8 cellular contexts compared by ENCODE assay signal in genomic region chr12:6465467-6466183, GRCh38. TPM values are rescaled to one million over a fixed set of nuclear protein-coding genes. Genes with fewer than 3 reads are reported as not detected.
A peak's percentile ranks its signal among the peaks of the same experiment; 100 is the strongest.
DNase-seq lines count a peak whose midpoint lies in the region; ATAC-seq, FAIRE-seq and TF ChIP-seq lines count a peak whose summit lies in the region.

No MANE protein-coding gene starts in this region.

- peaks cover 16 to 45% of the 10 kb centered on the region in 2 experiments for H3K79me1 ChIP-seq in IMR-90 (ENCODE audit: low read depth in 1 of 2, low read length in 2 of 2)

- peaks cover 48% of the 10 kb centered on the region for H3K36me3 ChIP-seq in IMR-90 (ENCODE audit: control insufficient read depth, insufficient read depth, low read length)
- H3K36me3 ChIP-seq in breast epithelium = no peaks in the 10 kb centered on the region
- H3K36me3 ChIP-seq in kidney epithelial cell (ENCODE audit: control insufficient read depth, insufficient read depth, low read length) = peaks cover 2% of the 10 kb centered on the region
- peaks cover 42 to 61% (median 56%) of the 10 kb centered on the region in 4 donors for H3K36me3 ChIP-seq in stomach

- 0 out of 2 replicates have a peak overlapping the region, but pooled peaks have one; percentile 63 for H2AK5ac ChIP-seq in IMR-90 (ENCODE audit: low read depth, low read length)

- intact Hi-C loops in IMR-90 (cut with micrococcal nuclease) (loop anchor here (1.0 to 5.0 kb wide), 5 partner anchors 35 to 268 kb away; no protein-coding TSS in a partner anchor), breast epithelium (cut with DNase I; ENCODE audit: low total_unique reads) (no loop called here), stomach (cut with DNase I; ENCODE audit: low total_unique reads) (loop anchor here (10.0 kb wide), 1 partner anchor 141 kb away; no protein-coding TSS in a partner anchor)

- H3K23ac ChIP-seq in IMR-90 (ENCODE audit: low read depth, low read length) = no peak overlapping the region

- no TSS peak for BruUV-seq in IMR-90 (replicated peaks; lab: Mats Ljungman, UMichigan)

- H3K56ac ChIP-seq in IMR-90 (ENCODE audit: extremely low read depth, insufficient read depth, low read length) = no peak overlapping the region

- no peak overlapping the region for H4K91ac ChIP-seq in IMR-90 (ENCODE audit: insufficient read depth, low read depth, low read length)

- POLR2A ChIA-PET in IMR-90 (lab: Charles Lee; ENCODE audit: unreplicated experiment) = interaction anchor here (0.6 to 0.9 kb wide), 2 partner anchors 69 to 170 kb away, joined by 3 read pairs; partner anchors contain the start of gene GAPDH

- H3K9me3 ChIP-seq in IMR-90 (ENCODE audit: control insufficient read depth, insufficient read depth, low read length) = no peaks in the 10 kb centered on the region
- H3K9me3 ChIP-seq in breast epithelium = no peaks in the 10 kb centered on the region
- H3K9me3 ChIP-seq in stomach = no peaks in the 10 kb centered on the region

- no peak overlapping the region for H3K9ac ChIP-seq in IMR-90 (ENCODE audit: low read depth, low read length)

- no peak overlapping the region for H3K18ac ChIP-seq in IMR-90 (ENCODE audit: low read depth, low read length)

- no peak overlapping the region for H2BK15ac ChIP-seq in IMR-90 (ENCODE audit: low read depth, low read length)

- dilution Hi-C loops in IMR-90 (cut with HindIII; ENCODE audit: low sequenced_read_pairs, unreplicated experiment) = no loop called here

- H4K8ac ChIP-seq in IMR-90 (ENCODE audit: low read depth in 2 of 2, low read length in 2 of 2) = no peak overlapping the region

- FAIRE-seq in RCC 7860 (lab: Jason Lieb, UNC) = no peak

- CTCF ChIA-PET in IMR-90 (lab: Yijun Ruan, JAX) = interaction anchor here (0.6 to 1.6 kb wide), 14 partner anchors 9 to 143 kb away, joined by 3 to 8 read pairs (median 4); partner anchors contain the start of gene TAPBPL

- TF ChIP-seq EP300 in stomach (IDR thresholded peaks at IDR 0.05) = no peak

- H3K4me1 ChIP-seq in IMR-90 (ENCODE audit: control insufficient read depth, insufficient read depth, low read length) = peaks cover 4% of the 10 kb centered on the region
- H3K4me1 ChIP-seq in breast epithelium = no peaks in the 10 kb centered on the region
- H3K4me1 ChIP-seq in stomach = peaks cover 27 to 86% (median 35%) of the 10 kb centered on the region in 4 donors

- 82% methylated on average over 2 of the region's 6 CpGs; no CpG with 5 or more reads in 1 of the 2 experiments for WGBS in IMR-90 (ENCODE audit: extremely low coverage in 2 of 2, insufficient read length in 1 of 2), 2 experiments
- WGBS in stomach, 5 donors = 34 to 48% (median 40%) methylated on average over 6 of the region's 6 CpGs

- no peak overlapping the region for H3K14ac ChIP-seq in IMR-90 (replicated peaks; ENCODE audit: low read depth, low read length)

- H2AK9ac ChIP-seq in IMR-90 (replicated peaks; ENCODE audit: low read depth, low read length, poor library complexity) = no peak overlapping the region

- no peak overlapping the region for H3K27ac ChIP-seq in IMR-90 (ENCODE audit: insufficient read depth, low read length)
- H3K27ac ChIP-seq in breast epithelium = no peak overlapping the region
- H3K27ac ChIP-seq in stomach = peak overlapping the region in 2 of 5 donors; percentile 12 to 25

- in situ Hi-C loops in IMR-90 (cut with MboI; ENCODE audit: low sequenced_read_pairs) = loop anchor here (25.0 kb wide), 1 partner anchor 278 kb away; no protein-coding TSS in a partner anchor

- ATAC-seq in IMR-90 (ENCODE audit: low read depth) (peak; percentile 72), HG03135 (IDR thresholded peaks at IDR 0.05; ENCODE audit: unreplicated experiment) (no peak)

- H4K5ac ChIP-seq in IMR-90 (ENCODE audit: low read depth, low read length) = no peak overlapping the region

- no peak overlapping the region for H3K4me3 ChIP-seq in IMR-90 (ENCODE audit: insufficient read depth, low read depth, low read length)
- no peak overlapping the region for H3K4me3 ChIP-seq in breast epithelium
- H3K4me3 ChIP-seq in kidney epithelial cell (ENCODE audit: low read depth, low read length) = no peak overlapping the region
- no peak overlapping the region for H3K4me3 ChIP-seq in stomach

- H3K9me1 ChIP-seq in IMR-90 (ENCODE audit: insufficient read depth, low read length) = peaks cover 10% of the 10 kb centered on the region; the same call in 1 of the 2 replicates

- no peak overlapping the region for H2AFZ ChIP-seq in IMR-90 (replicated peaks; ENCODE audit: low read length, poor library complexity)

- DNase-seq in NCI-H510A treated with DMSO at 0.1 percent for 48 hours (lab: John Stamatoyannopoulos, UW) = peak; percentile 17
- DNase-seq in NCI-H510A (lab: John Stamatoyannopoulos, UW) = no peak
- peak; percentile 77 for DNase-seq in IMR-90
- peak; percentile 41 for DNase-seq in RCC 7860 (ENCODE audit: low spot score)
- DNase-seq in breast epithelium (ENCODE audit: low spot score in 2 of 2) = no peak
- DNase-seq in kidney epithelial cell (ENCODE audit: low read depth) = no peak
- DNase-seq in stomach = peak; percentile 53

- H2BK120ac ChIP-seq in IMR-90 (ENCODE audit: low read depth, low read length) = no peak overlapping the region

- TF ChIP-seq POLR2A in IMR-90 (IDR thresholded peaks at IDR 0.05; ENCODE audit: low read depth, low read length) = no peak
- TF ChIP-seq POLR2A in breast epithelium (IDR thresholded peaks at IDR 0.05) = no peak
- TF ChIP-seq POLR2A in stomach (IDR thresholded peaks at IDR 0.05) = no peak

- peak; percentile 96 for TF ChIP-seq RAD21 in IMR-90 (IDR thresholded peaks at IDR 0.05; ENCODE audit: low read length)

- peaks cover 15% of the 10 kb centered on the region for H4K20me1 ChIP-seq in IMR-90 (ENCODE audit: insufficient read depth, low read length)

- no peaks in the 10 kb centered on the region for H3K27me3 ChIP-seq in IMR-90 (ENCODE audit: control insufficient read depth, insufficient read depth, low read length)
- no peaks in the 10 kb centered on the region for H3K27me3 ChIP-seq in breast epithelium
- no peaks in the 10 kb centered on the region for H3K27me3 ChIP-seq in kidney epithelial cell (ENCODE audit: control insufficient read depth, insufficient read depth, low read length)
- H3K27me3 ChIP-seq in stomach = no peaks in the 10 kb centered on the region

- H2BK5ac ChIP-seq in IMR-90 (ENCODE audit: low read depth, low read length, poor library complexity, severe bottlenecking) = no peak overlapping the region

- TF ChIP-seq CTCF in IMR-90 (conservative IDR thresholded peaks at IDR 0.05; ENCODE audit: low read depth, low read length) (peak; percentile 93), breast epithelium (IDR thresholded peaks at IDR 0.05) (peak; percentile 84 to 91 (median 88)), kidney epithelial cell (IDR thresholded peaks at IDR 0.05; ENCODE audit: insufficient read depth, low read length, poor library complexity, severe bottlenecking) (peak; percentile 90), stomach (IDR thresholded peaks at IDR 0.05) (peak in 6 of 7 experiments; percentile 50 to 94 (median 80))

- H2BK20ac ChIP-seq in IMR-90 (ENCODE audit: low read depth, low read length) = no peak overlapping the region

- no peak overlapping the region for H3K4me2 ChIP-seq in IMR-90 (ENCODE audit: low read depth, low read length)

- H3K4ac ChIP-seq in IMR-90 (ENCODE audit: low read depth, low read length) = no peak overlapping the region

TF ChIP-seq in IMR-90, 13 proteins besides CTCF, POLR2A, EP300 and RAD21 (continues in another document):
- peak; percentile 94 for TF ChIP-seq SMC3 (IDR thresholded peaks at IDR 0.05; ENCODE audit: low read depth, low read length)

RNA-seq across cellular contexts. Expression of gene VAMP1, which starts 4.9 kb away (rescaled TPM):
- total RNA-seq in IMR-90 (2012; rRNA removed) (7.2 and 7.5 TPM in 2 replicates), breast epithelium (10 to 100 TPM in 2 of 3 donors, 1 to 10 TPM in 1; 8.2 to 12.5 (median 11.1) TPM), kidney epithelial cell (1.6 and 4.8 TPM in 2 replicates), stomach (10 to 100 TPM in 2 of 5 donors, 1 to 10 TPM in 3; 1.2 to 16.5 (median 4.8) TPM)
- polyA plus RNA-seq in IMR-90 (2012; rRNA removed) (21.9 and 23.1 TPM in 2 replicates), stomach (1 to 10 TPM in 2 of 3 donors, not detected in 1; 2.6 to 8.9 TPM)
- 10.5 and 21.1 TPM in 2 replicates for polyA plus RNA-seq in IMR-90 (2012; cell fraction: cytosol; rRNA removed)
- polyA plus RNA-seq in IMR-90 (2012; cell fraction: nucleus; rRNA removed; ENCODE audit: low replicate concordance) = 87.7 and 150 TPM in 2 replicates

RNA-seq across cellular contexts. Expression of gene TAPBPL, which starts 13.8 kb away (rescaled TPM):
- total RNA-seq in IMR-90 (2012; rRNA removed) = 3.4 and 3.6 TPM in 2 replicates
- polyA plus RNA-seq in IMR-90 (2012; rRNA removed) = 10.4 and 12.1 TPM in 2 replicates
- polyA plus RNA-seq in IMR-90 (2012; cell fraction: cytosol; rRNA removed) = 8.1 and 14.4 TPM in 2 replicates
- polyA plus RNA-seq in IMR-90 (2012; cell fraction: nucleus; rRNA removed; ENCODE audit: low replicate concordance) = 8.3 and 12.8 TPM in 2 replicates
- total RNA-seq in breast epithelium = 10 to 100 TPM; 16.5 to 24.6 (median 22.9) TPM
- total RNA-seq in kidney epithelial cell = 14.4 and 18.9 TPM in 2 replicates
- total RNA-seq in stomach = 100 to 1,000 TPM in 1 of 5 donors, 10 to 100 TPM in 4; 15.2 to 115 (median 40.0) TPM
- polyA plus RNA-seq in stomach = 10 to 100 TPM; 13.0 to 15.3 (median 15.1) TPM

RNA-seq across cellular contexts. Expression of gene CD27, which starts 20.9 kb away (rescaled TPM):
- total RNA-seq in IMR-90 (2012; rRNA removed) = not detected in 2 replicates
- polyA plus RNA-seq in IMR-90 (2012; rRNA removed) = 0.07 and 0.10 TPM in 2 replicates
- 0.05 TPM in 1 of 2 replicates, not detected in the other for polyA plus RNA-seq in IMR-90 (2012; cell fraction: cytosol; rRNA removed)
- 0.07 TPM in 1 of 2 replicates, not detected in the other for polyA plus RNA-seq in IMR-90 (2012; cell fraction: nucleus; rRNA removed; ENCODE audit: low replicate concordance)
- 1 to 10 TPM in 2 of 3 donors, under 1 TPM in 1; 0.64 to 4.3 (median 2.6) TPM for total RNA-seq in breast epithelium
- total RNA-seq in kidney epithelial cell = not detected in 2 replicates
- 1 to 10 TPM in 1 of 5 donors, under 1 TPM in 1, not detected in 3; 0.92 to 8.7 TPM for total RNA-seq in stomach
- polyA plus RNA-seq in stomach = 1 to 10 TPM; 1.7 to 5.8 (median 3.2) TPM

RNA-seq across cellular contexts. Expression of gene MRPL51, which starts 27.4 kb away (rescaled TPM):
- 80.1 and 126 TPM in 2 replicates for total RNA-seq in IMR-90 (2012; rRNA removed)
- 151 and 160 TPM in 2 replicates for polyA plus RNA-seq in IMR-90 (2012; rRNA removed)
- polyA plus RNA-seq in IMR-90 (2012; cell fraction: cytosol; rRNA removed) = 68.0 and 178 TPM in 2 replicates
- 16.5 and 43.9 TPM in 2 replicates for polyA plus RNA-seq in IMR-90 (2012; cell fraction: nucleus; rRNA removed; ENCODE audit: low replicate concordance)
- 10 to 100 TPM; 58.5 to 72.1 (median 62.4) TPM for total RNA-seq in breast epithelium
- total RNA-seq in kidney epithelial cell = 63.7 and 78.3 TPM in 2 replicates
- 100 to 1,000 TPM in 1 of 5 donors, 10 to 100 TPM in 4; 26.8 to 146 (median 50.7) TPM for total RNA-seq in stomach
- 100 to 1,000 TPM; 108 to 143 (median 128) TPM for polyA plus RNA-seq in stomach

RNA-seq across cellular contexts. Expression of gene NCAPD2, which starts 28.3 kb away (rescaled TPM):
- total RNA-seq in IMR-90 (2012; rRNA removed) (52.8 and 57.9 TPM in 2 replicates), breast epithelium (10 to 100 TPM; 21.6 to 66.7 (median 53.9) TPM), kidney epithelial cell (62.3 and 98.0 TPM in 2 replicates), stomach (100 to 1,000 TPM in 1 of 5 donors, 10 to 100 TPM in 4; 15.4 to 105 (median 17.9) TPM)
- polyA plus RNA-seq in IMR-90 (2012; rRNA removed) (35.6 and 40.9 TPM in 2 replicates), stomach (10 to 100 TPM in 1 of 3 donors, 1 to 10 TPM in 2; 8.3 to 18.3 (median 9.7) TPM)
- polyA plus RNA-seq in IMR-90 (2012; cell fraction: cytosol; rRNA removed) = 24.1 and 33.8 TPM in 2 replicates
- 21.1 and 24.2 TPM in 2 replicates for polyA plus RNA-seq in IMR-90 (2012; cell fraction: nucleus; rRNA removed; ENCODE audit: low replicate concordance)

Comparison
In these comparisons a context has a peak if more than half of its experiments do, and no peak if none do; other contexts are left out.
1. DNase-seq: peak in NCI-H510A treated with DMSO at 0.1 percent for 48 hours (single experiment), IMR-90 (single experiment), RCC 7860 (single experiment) and stomach (single experiment); none in NCI-H510A (single experiment), breast epithelium (0 of 2) and kidney epithelial cell (single experiment).
2. Peak in every context shown above with its lines, with median percentiles within 50 percentile points of each other: CTCF ChIP-seq.